Comparison of ENCODE assay signal across 21 cellular contexts in genomic region chr10:124313374-124313773, GRCh38.
DNase-seq lines count a peak whose midpoint lies in the region; TF ChIP-seq lines count a peak whose summit lies in the region.
"Had no signal": no experiment of that assay in that cellular context is flagged by ENCODE, and none has a peak within 500 bp of the region (broad histone marks: within the 10 kb centered on the region; RNA-seq: fewer than 3 reads in every experiment).

No MANE protein-coding gene starts in this region.

- WGBS in endodermal cell (ENCODE audit: insufficient coverage in 1 of 2, insufficient read length in 1 of 2), 2 experiments = 85 to 89% methylated on average over 3 to 4 of the region's 4 CpGs

- H3K4me1 Mint-ChIP-seq in endodermal cell = no peaks in the 10 kb centered on the region
- H3K4me1 Mint-ChIP-seq in nephron progenitor cell = peaks cover 6% of the 10 kb centered on the region
- H3K4me1 Mint-ChIP-seq: CD4-positive, alpha-beta memory T cell had no signal

- POLR2A ChIA-PET in HEK293 (lab: Yijun Ruan, JAX) = no interaction called here

- DNase-seq in endodermal cell (peak; percentile 22), nephron progenitor cell (no peak), glomerular visceral epithelial cell (ENCODE audit: extremely low spot score) (no peak), dermis blood vessel endothelial cell (no peak), NCI-H1092 treated with DMSO at 0.1 percent for 48 hours (lab: John Stamatoyannopoulos, UW) (no peak), SHP77 (lab: John Stamatoyannopoulos, UW) (no peak)
- DNase-seq: C1 segment of cervical spinal cord; CD4-positive, alpha-beta memory T cell; COR-L47; DMS53; NCI-H1048; NCI-H1436; NCI-H187; NCI-H2081 treated with DMSO at 0.1 percent for 48 hours; NCI-H2171; NCI-H226; NCI-H510A; NCI-H69; SHP77 treated with DMSO at 0.1 percent for 48 hours had no signal

- CTCF ChIA-PET in HEK293 (lab: Yijun Ruan, JAX) = no interaction called here

- H3K9me3 ChIP-seq in HEK293 (ENCODE audit: control insufficient read depth, insufficient read depth, low read depth, low read length) (no peaks in the 10 kb centered on the region), endodermal cell (ENCODE audit: control insufficient read depth, low read length) (no peaks in the 10 kb centered on the region)

- H3K27me3 ChIP-seq in endodermal cell (ENCODE audit: control insufficient read depth, insufficient read depth, low read length, poor library complexity, severe bottlenecking) = no peaks in the 10 kb centered on the region

- no peak overlapping the region for H3K27ac Mint-ChIP-seq in endodermal cell
- H3K27ac Mint-ChIP-seq in nephron progenitor cell = peak overlapping the region; percentile 17
- H3K27ac Mint-ChIP-seq: CD4-positive, alpha-beta memory T cell had no signal

- H3K4me1 ChIP-seq in HEK293 (ENCODE audit: control insufficient read depth, insufficient read depth, low read length) (no peaks in the 10 kb centered on the region), endodermal cell (ENCODE audit: control insufficient read depth, insufficient read depth, low read length) (no peaks in the 10 kb centered on the region)

- H3K4me3 Mint-ChIP-seq in endodermal cell (no peak overlapping the region), nephron progenitor cell (no peak overlapping the region)
- H3K4me3 Mint-ChIP-seq: CD4-positive, alpha-beta memory T cell had no signal

- H3K9me3 Mint-ChIP-seq in endodermal cell (no peaks in the 10 kb centered on the region), nephron progenitor cell (peaks cover 25% of the 10 kb centered on the region)

- H3K36me3 ChIP-seq in HEK293 (ENCODE audit: control insufficient read depth in 2 of 2, insufficient read depth in 1 of 2, low read length in 2 of 2) (no peaks in the 10 kb centered on the region), endodermal cell (ENCODE audit: control insufficient read depth, insufficient read depth, low read length) (no peaks in the 10 kb centered on the region)

- H3K27me3 Mint-ChIP-seq in endodermal cell (ENCODE audit: insufficient read depth) (peaks cover 6% of the 10 kb centered on the region), nephron progenitor cell (ENCODE audit: low read depth, poor library complexity) (peaks cover 13% of the 10 kb centered on the region)

- no peak overlapping the region for H3K27ac ChIP-seq in HEK293 (ENCODE audit: extremely low read depth, low read depth, low read length)
- no peak overlapping the region for H3K27ac ChIP-seq in endodermal cell (ENCODE audit: low read depth, low read length)
- H3K27ac ChIP-seq: RWPE1 had no signal

- H3K9ac ChIP-seq in endodermal cell (ENCODE audit: extremely low read depth, low read length, poor library complexity, severe bottlenecking) = no peak overlapping the region

- H3K36me3 Mint-ChIP-seq in endodermal cell (ENCODE audit: low read depth) = no peaks in the 10 kb centered on the region
- H3K36me3 Mint-ChIP-seq in nephron progenitor cell (ENCODE audit: low read depth) = no peaks in the 10 kb centered on the region
- H3K36me3 Mint-ChIP-seq: CD4-positive, alpha-beta memory T cell had no signal

- no peak for TF ChIP-seq CTCF in HEK293 (tag by site-specific recombination; IDR thresholded peaks at IDR 0.05)
- no peak for TF ChIP-seq CTCF in endodermal cell (conservative IDR thresholded peaks at IDR 0.05)
- no peak for TF ChIP-seq CTCF in nephron progenitor cell (IDR thresholded peaks at IDR 0.05)

- H3K4me3 ChIP-seq in HEK293 (ENCODE audit: low read depth, low read length) = no peak overlapping the region
- H3K4me3 ChIP-seq in endodermal cell (ENCODE audit: low read length) = no peak overlapping the region

TF ChIP-seq in HEK293, 187 proteins besides CTCF, POLR2A, EP300 and RAD21:
- TF ChIP-seq ZFHX2 (tag by site-specific recombination; conservative IDR thresholded peaks at IDR 0.05) (peak; percentile 80), ZNF184 (tag by site-specific recombination; IDR thresholded peaks at IDR 0.05) (no peak), ZNF214 (tag by site-specific recombination; IDR thresholded peaks at IDR 0.05; ENCODE audit: borderline replicate concordance) (no peak), ZNF596 (tag by site-specific recombination; IDR thresholded peaks at IDR 0.05) (no peak), REPIN1 (tag by site-specific recombination; IDR thresholded peaks at IDR 0.05; ENCODE audit: low read depth) (no peak), ATF2 (tag by site-specific recombination; IDR thresholded peaks at IDR 0.05; ENCODE audit: low read depth) (no peak), GLIS2 (tag by site-specific recombination; IDR thresholded peaks at IDR 0.05) (no peak), ZNF791 (tag by site-specific recombination; IDR thresholded peaks at IDR 0.05) (no peak), EGR2 (tag by site-specific recombination; IDR thresholded peaks at IDR 0.05; ENCODE audit: low read depth) (peak; percentile 64; the same call in 1 of the 2 replicates)
